8 cellular contexts compared by ENCODE assay signal in genomic region chrX:46642145-46642544, GRCh38.
A peak's percentile ranks its signal among the peaks of the same experiment; 100 is the strongest.
DNase-seq lines count a peak whose midpoint lies in the region; ATAC-seq, FAIRE-seq and TF ChIP-seq lines count a peak whose summit lies in the region.

No MANE protein-coding gene starts in this region.

- no peak overlapping the region for H3K9ac ChIP-seq in GM12878 (ENCODE audit: control insufficient read depth, insufficient read depth, low read length)

- intact Hi-C loops in GM12878 (cut with micrococcal nuclease; ENCODE audit: unreplicated experiment) (loop anchor here (2.0 kb wide), 3 partner anchors 87 to 261 kb away; no protein-coding TSS in a partner anchor), right lobe of liver (cut with DNase I) (no loop called here), sigmoid colon (cut with DNase I) (no loop called here)

- H3K79me2 ChIP-seq in GM12878 (ENCODE audit: control insufficient read depth, insufficient read depth, low read length): no peaks in the 10 kb centered on the region

- SMC1A ChIA-PET in GM12878 (lab: Charles Lee; ENCODE audit: uncharacterized antibody, unreplicated experiment): interaction anchor here (0.7 to 2.5 kb wide), 18 partner anchors 12 to 261 kb away, joined by 3 to 11 read pairs (median 4); no protein-coding TSS in a partner anchor

- H3K36me3 ChIP-seq in GM12878 (ENCODE audit: control insufficient read depth in 2 of 2, insufficient read depth in 2 of 2, low read length in 1 of 2) (peaks cover 0 to 7% of the 10 kb centered on the region in 2 experiments; a peak in 2 of 4 replicates), right lobe of liver (no peaks in the 10 kb centered on the region), sigmoid colon (no peaks in the 10 kb centered on the region)

- H3K27me3 ChIP-seq in GM12878 (replicated peaks in 1 of 2; ENCODE audit: control insufficient read depth in 2 of 2, insufficient read depth in 2 of 2, low read length in 1 of 2): no peaks in the 10 kb centered on the region
- no peaks in the 10 kb centered on the region for H3K27me3 ChIP-seq in right lobe of liver
- no peaks in the 10 kb centered on the region for H3K27me3 ChIP-seq in sigmoid colon

- BruUV-seq in GM12878 (replicated peaks; lab: Mats Ljungman, UMichigan): no TSS peak

- RAD21 ChIA-PET in GM12878 (lab: Charles Lee; ENCODE audit: unreplicated experiment): interaction anchor here (0.6 to 2.0 kb wide), 13 partner anchors 12 to 234 kb away, joined by 3 to 17 read pairs (median 6); no protein-coding TSS in a partner anchor

- no peak for TF ChIP-seq POLR2A in GM12878 (IDR thresholded peaks at IDR 0.05; ENCODE audit: low read depth, low read length)
- TF ChIP-seq POLR2A in right lobe of liver (IDR thresholded peaks at IDR 0.05): no peak
- no peak for TF ChIP-seq POLR2A in sigmoid colon (IDR thresholded peaks at IDR 0.05)

- TF ChIP-seq RAD21 in GM12878 (IDR thresholded peaks at IDR 0.05; ENCODE audit: insufficient read depth, low read depth, low read length): peak; percentile 52; the same call in 1 of the 2 replicates

- FAIRE-seq in GM12878 (lab: Jason Lieb, UNC): no peak

- H3K4me2 ChIP-seq in GM12878 (ENCODE audit: control insufficient read depth, insufficient read depth): no peak overlapping the region

- TF ChIP-seq EP300 in GM12878 (IDR thresholded peaks at IDR 0.05; ENCODE audit: borderline replicate concordance in 1 of 2, control insufficient read depth in 1 of 2, low read depth in 2 of 2, low read length in 2 of 2) (no peak), sigmoid colon (IDR thresholded peaks at IDR 0.05) (no peak)

- no peak for DNase-seq in activated CD4-positive, CD25-positive, alpha-beta regulatory T cell treated with anti-CD3 and anti-CD28 coated beads, Interleukin-2, amount 50 U/mL, for 72 hours
- DNase-seq in NAMALWA (ENCODE audit: low spot score) (peak; percentile 36), GM12878 (ENCODE audit: low read depth, low spot score) (no peak), right lobe of liver (no peak), kidney tubule cell (ENCODE audit: low spot score) (no peak), sigmoid colon (no peak)

- peak; percentile 39 to 57 for ATAC-seq in activated CD4-positive, CD25-positive, alpha-beta regulatory T cell treated with anti-CD3 and anti-CD28 coated beads, Interleukin-2, amount 50 U/mL, for 24 hours
- ATAC-seq in GM12878 (peak; percentile 69), right lobe of liver (peak; percentile 84 to 92 (median 88)), GM21526 (IDR thresholded peaks at IDR 0.05; ENCODE audit: low FRiP score, unreplicated experiment) (no peak)

- H3K4me1 ChIP-seq in GM12878 (ENCODE audit: control insufficient read depth, insufficient read depth, low read length) (peaks cover 9% of the 10 kb centered on the region), right lobe of liver (no peaks in the 10 kb centered on the region), sigmoid colon (no peaks in the 10 kb centered on the region)

- TF ChIP-seq CTCF in GM12878 (IDR thresholded peaks at IDR 0.05 in 2 of 3, conservative IDR thresholded peaks at IDR 0.05 in 1 of 3; ENCODE audit: control insufficient read depth in 2 of 3, extremely low read depth in 1 of 3, insufficient read depth in 1 of 3, low read depth in 3 of 3, low read length in 3 of 3) (peak; percentile 24 to 50 (median 39); a peak in 5 of 6 replicates), right lobe of liver (IDR thresholded peaks at IDR 0.05) (peak; percentile 44 to 55 (median 49)), sigmoid colon (IDR thresholded peaks at IDR 0.05) (peak in 2 of 4 experiments; percentile 11 to 25)

- WGBS in GM12878 (ENCODE audit: insufficient coverage, insufficient replicate concordance, low lambda C conversion rate, missing lambda C conversion rate): 37% methylated on average over 4 of the region's 4 CpGs
- WGBS in right lobe of liver (ENCODE audit: insufficient coverage, low coverage, low lambda C conversion rate, missing lambda C conversion rate): 20% methylated on average over 3 of the region's 4 CpGs
- 40 to 44% methylated on average over 4 of the region's 4 CpGs for WGBS in sigmoid colon, 2 donors

- no peak overlapping the region for H3K27ac ChIP-seq in GM12878 (ENCODE audit: control insufficient read depth, insufficient read depth)
- no peak overlapping the region for H3K27ac ChIP-seq in right lobe of liver
- H3K27ac ChIP-seq in sigmoid colon: no peak overlapping the region

- no peak overlapping the region for H3K4me3 ChIP-seq in GM12878
- no peak overlapping the region for H3K4me3 ChIP-seq in right lobe of liver
- H3K4me3 ChIP-seq in sigmoid colon: no peak overlapping the region

- POLR2A ChIA-PET in GM12878 (lab: Charles Lee): interaction anchor here (0.6 to 1.7 kb wide), 3 partner anchors 13 to 440 kb away, joined by 3 to 5 read pairs (median 3); no protein-coding TSS in a partner anchor

- in situ Hi-C loops in GM12878 (cut with MboI): no loop called here

- CTCF ChIA-PET in GM12878 (lab: Yijun Ruan, JAX): interaction anchor here (0.7 to 4.0 kb wide), 23 partner anchors 10 to 260 kb away, joined by 3 to 21 read pairs (median 5); no protein-coding TSS in a partner anchor

- no peaks in the 10 kb centered on the region for H3K9me3 ChIP-seq in GM12878 (replicated peaks; ENCODE audit: control insufficient read depth, insufficient read depth, low read length)
- H3K9me3 ChIP-seq in right lobe of liver: no peaks in the 10 kb centered on the region
- no peaks in the 10 kb centered on the region for H3K9me3 ChIP-seq in sigmoid colon

- H4K20me1 ChIP-seq in GM12878 (ENCODE audit: control insufficient read depth, insufficient read depth): no peaks in the 10 kb centered on the region; the same call in 1 of the 2 replicates

- H2AFZ ChIP-seq in GM12878 (ENCODE audit: control insufficient read depth, low read depth, low read length): no peak overlapping the region

TF ChIP-seq in GM12878, 131 proteins besides CTCF, POLR2A, EP300 and RAD21:
- peak; percentile 52 for TF ChIP-seq SMC3 (IDR thresholded peaks at IDR 0.05; ENCODE audit: borderline replicate concordance, low read length)
- TF ChIP-seq SKIL (IDR thresholded peaks at IDR 0.05; ENCODE audit: low read depth, poor library complexity, severe bottlenecking): no peak
- TF ChIP-seq BHLHE40 (IDR thresholded peaks at IDR 0.05; ENCODE audit: borderline replicate concordance in 1 of 2, low read depth in 2 of 2, low read length in 1 of 2): 0 out of 4 replicates have a peak, but pooled peaks of 1 of the 2 experiments have one; percentile 12
TF ChIP-seq in GM12878: peak in this region for 2.
